Comparison of ENCODE assay signal across 28 cellular contexts in the genomic region with DNA sequence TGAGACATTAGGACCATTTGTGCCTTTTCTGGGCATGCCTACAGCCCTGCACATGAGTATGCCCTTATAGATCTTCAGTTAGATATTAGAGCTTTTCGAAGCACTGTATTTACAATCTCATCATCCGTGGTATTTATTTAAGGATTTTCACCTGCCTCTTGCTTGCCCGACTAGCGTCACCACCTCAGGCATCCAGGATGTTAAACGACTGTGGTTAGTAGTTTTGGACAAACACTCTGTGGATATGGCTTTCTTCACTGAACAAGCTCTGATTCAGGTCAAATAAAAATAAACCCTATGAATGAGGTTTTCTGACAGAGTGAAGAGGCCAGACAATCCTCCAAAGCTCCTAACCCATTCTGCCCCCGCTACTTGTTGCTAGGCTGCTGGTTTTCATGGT.
DNase-seq lines count a peak whose midpoint lies in the region; ATAC-seq lines count a peak whose summit lies in the region.
"Had no signal": no experiment of that assay in that cellular context is flagged by ENCODE, and none has a peak within 500 bp of the region (broad histone marks: within the 10 kb centered on the region; RNA-seq: fewer than 3 reads in every experiment).

No MANE protein-coding gene starts in this region.

- ATAC-seq in HG03039 (IDR thresholded peaks at IDR 0.05; ENCODE audit: unreplicated experiment), result no peak
- ATAC-seq in HG02840 (IDR thresholded peaks at IDR 0.05; ENCODE audit: low FRiP score, unreplicated experiment), result no peak
- ATAC-seq: GM12878; naive thymus-derived CD8-positive, alpha-beta T cell; psoas muscle; sciatic nerve; SK-N-SH treated with all-trans-retinoic acid at 6 μM for 48 hours; stimulated activated naive CD8-positive, alpha-beta T cell treated with anti-CD3 and anti-CD28 coated beads, Interleukin-15, amount 100 ng/mL, for 72 hours; T-helper 17 cell had no signal

- DNase-seq in NCI-H1417 (lab: John Stamatoyannopoulos, UW), result peak in 2 of 3 experiments; percentile 23 to 46
- no peak for DNase-seq in NCI-H1417 treated with DMSO at 0.1 percent for 48 hours (lab: John Stamatoyannopoulos, UW)
- DNase-seq in DMS79 (lab: John Stamatoyannopoulos, UW), result peak; percentile 83
- DNase-seq in NCI-H510A (lab: John Stamatoyannopoulos, UW), result peak; percentile 10
- peak; percentile 66 for DNase-seq in astrocyte of the hippocampus (ENCODE audit: low read depth, low spot score)
- no peak for DNase-seq in GF-D8 (lab: John Stamatoyannopoulos, UW)
- DNase-seq: activated CD4-positive, alpha-beta T cell treated with anti-CD3 and anti-CD28 coated beads, Interleukin-2, amount 50 U/mL, for 48 hours; activated CD4-positive, CD25-positive, alpha-beta regulatory T cell treated with anti-CD3 and anti-CD28 coated beads, Interleukin-2, amount 50 U/mL, for 72 hours; activated naive CD4-positive, alpha-beta T cell; C1 segment of cervical spinal cord; Caco-2; Karpas-422; kidney glomerular epithelial cell; naive thymus-derived CD8-positive, alpha-beta T cell; NCI-H1436; NCI-H2171; NCI-H69; occipital lobe; psoas muscle; stimulated activated CD4-positive, alpha-beta T cell treated with anti-CD3 and anti-CD28 coated beads, Interleukin-12 subunit alpha, Interleukin-12 subunit beta, amount 100 ng/mL, for 4 hours; stimulated activated CD4-positive, alpha-beta T cell treated with anti-CD3 and anti-CD28 coated beads, Interleukin-2, amount 100 ng/mL, for 48 hours; stimulated activated naive CD8-positive, alpha-beta T cell treated with anti-CD3 and anti-CD28 coated beads, Interleukin-15, amount 100 ng/mL, for 72 hours; T-helper 17 cell had no signal

Comparison
In these comparisons a context has a peak if more than half of its experiments do, and no peak if none do; other contexts are left out.
1. DNase-seq: peak in NCI-H1417 (2 of 3), DMS79 (single experiment), NCI-H510A (single experiment) and astrocyte of the hippocampus (single experiment); none in NCI-H1417 treated with DMSO at 0.1 percent for 48 hours (single experiment) and GF-D8 (single experiment).